1 cellular context compared by ENCODE assay signal in the genomic region with DNA sequence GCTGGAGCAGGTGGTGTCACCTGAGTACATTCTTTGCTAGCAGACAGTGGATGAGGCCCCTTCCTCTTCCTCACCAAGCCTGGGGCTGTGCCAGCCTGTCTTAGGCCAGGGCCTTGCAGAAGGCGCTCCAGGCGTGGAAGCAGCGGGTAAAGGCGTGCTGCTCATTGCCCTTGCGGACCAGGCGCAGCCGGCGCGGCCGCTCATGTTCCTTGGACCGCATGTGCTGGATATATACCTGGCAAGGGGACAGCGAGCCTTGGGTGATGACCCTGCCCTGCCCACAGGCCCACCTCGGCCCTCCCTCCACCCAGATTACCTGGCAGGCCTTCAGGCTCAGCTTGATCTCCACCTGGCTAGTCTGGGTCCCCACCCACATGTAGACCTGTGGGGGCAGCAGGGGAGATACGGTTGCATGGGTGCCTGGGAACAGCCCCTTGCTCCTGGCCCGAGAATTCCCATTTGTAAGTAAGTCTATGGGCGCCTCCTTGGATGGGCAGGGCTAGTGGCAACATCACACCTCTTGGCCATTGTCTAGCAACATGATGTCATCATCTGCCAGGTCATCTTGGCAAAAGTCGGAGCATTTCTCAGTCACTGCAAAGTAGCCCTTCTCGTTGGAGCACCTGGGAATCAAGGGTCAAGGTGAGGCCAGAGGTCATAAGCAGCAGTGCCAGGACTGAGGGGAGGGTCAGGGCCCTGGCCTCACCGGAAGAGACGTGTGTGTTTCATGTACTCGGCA.
TF ChIP-seq lines count a peak whose summit lies in the region.

No MANE protein-coding gene starts in this region.

TF ChIP-seq in IMR-90, 13 proteins besides CTCF, POLR2A, EP300 and RAD21:
- TF ChIP-seq RFX5 (IDR thresholded peaks at IDR 0.05; ENCODE audit: low read depth, low read length) (peak; percentile 57; the same call in 1 of the 2 replicates), RCOR1 (IDR thresholded peaks at IDR 0.05; ENCODE audit: insufficient replicate concordance, low read length) (no peak), NFE2L2 (IDR thresholded peaks at IDR 0.05; ENCODE audit: low read depth, low read length) (no peak), CHD1 (IDR thresholded peaks at IDR 0.05; ENCODE audit: low read depth, low read length) (no peak), MAFK (IDR thresholded peaks at IDR 0.05; ENCODE audit: low read depth, low read length) (no peak)
- TF ChIP-seq, protein P1, sequence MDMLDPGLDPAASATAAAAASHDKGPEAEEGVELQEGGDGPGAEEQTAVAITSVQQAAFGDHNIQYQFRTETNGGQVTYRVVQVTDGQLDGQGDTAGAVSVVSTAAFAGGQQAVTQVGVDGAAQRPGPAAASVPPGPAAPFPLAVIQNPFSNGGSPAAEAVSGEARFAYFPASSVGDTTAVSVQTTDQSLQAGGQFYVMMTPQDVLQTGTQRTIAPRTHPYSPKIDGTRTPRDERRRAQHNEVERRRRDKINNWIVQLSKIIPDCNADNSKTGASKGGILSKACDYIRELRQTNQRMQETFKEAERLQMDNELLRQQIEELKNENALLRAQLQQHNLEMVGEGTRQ (IDR thresholded peaks at IDR 0.05; ENCODE audit: low read depth, low read length), result no peak
